ENCODE assay signal across 24 cellular contexts in genomic region chr21:25752389-25752788, GRCh38.
"Had no signal": no experiment of that assay in that cellular context is flagged by ENCODE, and none has a peak within 500 bp of the region (broad histone marks: within the 10 kb centered on the region; RNA-seq: fewer than 3 reads in every experiment).

No MANE protein-coding gene starts in this region.

- DNase-seq: activated B cell treated with CpG ODN at 0.5 μM for 24 hours; activated CD4-positive, alpha-beta T cell treated with anti-CD3 and anti-CD28 coated beads for 1 hour; activated CD4-positive, alpha-beta T cell treated with anti-CD3 and anti-CD28 coated beads, Interleukin-2, amount 10 ng/mL, durations not matched to agents 24 days and 14 days; activated CD4-positive, alpha-beta T cell treated with anti-CD3 and anti-CD28 coated beads, Interleukin-2, amount 50 U/mL, for 48 hours; activated CD8-positive, alpha-beta memory T cell treated with anti-CD3 and anti-CD28 coated beads, Interleukin-2, amount 10 ng/mL, durations not matched to agents 7 days and 5 days; activated naive CD4-positive, alpha-beta T cell treated with anti-CD3 and anti-CD28 coated beads, Interleukin-2, amount 50 U/mL, for 16 hours; activated naive CD8-positive, alpha-beta T cell treated with anti-CD3 and anti-CD28 coated beads, Interleukin-2, amount 10 ng/mL, durations not matched to agents 7 days and 5 days; aorta; central memory CD4-positive, alpha-beta T cell; Karpas-422; NCI-H1048; NCI-H1417; NCI-H1930; NCI-H2171 treated with DMSO at 0.1 percent for 48 hours; NCI-H226; NCI-H526; NCI-H774; OCI-M1; Peyer's patch; Right ventricle myocardium superior; SJCRH30; SW 1271; T-helper 9 cell had no signal

- H3K4me3 ChIP-seq: breast epithelium, Peyer's patch, SJCRH30 had no signal
